11 cellular contexts compared by ENCODE assay signal in the genomic region with DNA sequence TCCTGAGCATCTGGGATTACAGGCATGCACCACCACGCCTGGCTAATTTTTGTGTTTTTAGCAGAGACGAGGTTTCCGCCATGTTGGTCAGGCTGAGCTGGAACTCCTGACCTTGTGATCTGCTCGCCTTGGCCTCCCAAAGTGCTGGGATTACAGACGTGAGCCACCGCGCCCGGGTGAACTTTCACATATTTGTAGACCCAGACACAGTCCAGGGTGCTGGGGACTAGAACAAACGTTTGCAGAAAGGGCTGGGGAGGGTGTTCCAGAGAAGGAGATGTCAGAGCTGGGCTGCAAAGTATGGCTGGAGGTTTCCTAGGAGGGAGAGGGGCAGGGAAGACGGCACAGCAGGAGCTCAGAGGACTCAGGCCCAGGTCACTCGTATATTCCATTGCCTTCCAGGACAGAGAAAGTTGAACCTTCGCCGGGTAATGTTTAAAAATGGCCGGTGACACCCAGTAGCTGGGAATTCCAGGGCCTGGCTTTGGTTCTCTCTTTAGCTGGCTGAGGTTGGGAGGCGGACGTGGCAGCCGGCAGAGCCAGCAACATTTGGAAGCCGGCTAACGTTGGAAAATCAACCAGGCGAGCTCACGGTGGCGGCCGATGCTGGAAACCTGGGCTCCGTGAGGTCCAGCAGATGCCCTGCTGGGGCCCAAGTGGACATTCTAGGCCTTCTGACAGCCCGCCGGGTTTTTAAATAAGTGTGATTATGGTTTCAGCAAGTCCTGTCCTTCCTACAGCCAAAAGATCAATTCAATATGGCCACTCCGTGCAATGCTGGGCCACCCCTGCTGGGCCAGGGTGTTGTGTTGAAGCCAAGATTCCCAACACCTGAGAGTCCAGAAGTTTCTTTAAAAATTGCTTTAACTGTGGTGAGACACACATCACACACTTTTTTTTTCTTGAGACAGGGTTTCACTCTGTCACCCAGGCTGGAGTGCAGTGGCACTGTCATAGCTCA. TPM values are rescaled to one million over a fixed set of nuclear protein-coding genes. Genes with fewer than 3 reads are reported as not detected.
DNase-seq lines count a peak whose midpoint lies in the region; ATAC-seq and TF ChIP-seq lines count a peak whose summit lies in the region.
"Had no signal": no experiment of that assay in that cellular context is flagged by ENCODE, and none has a peak within 500 bp of the region (broad histone marks: within the 10 kb centered on the region; RNA-seq: fewer than 3 reads in every experiment).

No MANE protein-coding gene starts in this region.

- H3K4me1 Mint-ChIP-seq in nephron progenitor cell = peaks cover 26% of the 10 kb centered on the region

- peak overlapping the region in 1 of 2 donors; percentile 55 for H3K4me3 ChIP-seq in gastroesophageal sphincter
- H3K4me3 ChIP-seq in tibial nerve = peak overlapping the region in 3 of 4 donors; percentile 4 to 38 (median 7)

- H3K27ac ChIP-seq in gastroesophageal sphincter (peak overlapping the region; percentile 96 to 100 (median 100)), tibial nerve (peak overlapping the region; percentile 73 to 100 (median 90))

- H3K9me3 Mint-ChIP-seq in nephron progenitor cell = no peaks in the 10 kb centered on the region
- H3K9me3 Mint-ChIP-seq: natural killer cell treated with Interleukin-12 subunit alpha and Interleukin-12 subunit beta and Interleukin-15 and Interleukin-18, amount 100 ng/mL, for 72 hours had no signal

- H3K9me3 ChIP-seq in gastroesophageal sphincter (no peaks in the 10 kb centered on the region), tibial nerve (no peaks in the 10 kb centered on the region)

- TF ChIP-seq CTCF in gastroesophageal sphincter (IDR thresholded peaks at IDR 0.05) (no peak), nephron progenitor cell (IDR thresholded peaks at IDR 0.05) (no peak), tibial nerve (IDR thresholded peaks at IDR 0.05) (no peak), GM10266 (IDR thresholded peaks at IDR 0.05; ENCODE audit: control insufficient read depth, insufficient read depth, low read depth, missing control alignments) (no peak)

- TF ChIP-seq EP300 in gastroesophageal sphincter (IDR thresholded peaks at IDR 0.05) (no peak), tibial nerve (IDR thresholded peaks at IDR 0.05) (peak in 1 of 2 donors; percentile 63)

- H3K4me1 ChIP-seq in gastroesophageal sphincter = peaks cover 0 to 99% (median 38%) of the 10 kb centered on the region in 3 donors
- H3K4me1 ChIP-seq in tibial nerve = peaks cover 0 to 84% (median 37%) of the 10 kb centered on the region in 4 donors

- peak overlapping the region; percentile 74 for H3K27ac Mint-ChIP-seq in nephron progenitor cell
- H3K27ac Mint-ChIP-seq: activated naive CD8-positive, alpha-beta T cell; natural killer cell treated with Interleukin-12 subunit alpha and Interleukin-12 subunit beta and Interleukin-15 and Interleukin-18, amount 100 ng/mL, for 72 hours had no signal

- WGBS in gastroesophageal sphincter (ENCODE audit: low coverage in 1 of 2), 2 donors = 7 to 22% methylated on average over 4 to 12 of the region's 27 CpGs
- WGBS in tibial nerve, 2 donors = 19 to 22% methylated on average over 26 to 27 of the region's 27 CpGs

- ATAC-seq in gastroesophageal sphincter = no peak
- ATAC-seq: natural killer cell treated with Interleukin-12 subunit alpha and Interleukin-12 subunit beta and Interleukin-15 and Interleukin-18, amount 100 ng/mL, for 72 hours had no signal

- H3K4me3 Mint-ChIP-seq in nephron progenitor cell = no peak overlapping the region
- H3K4me3 Mint-ChIP-seq: activated naive CD8-positive, alpha-beta T cell; natural killer cell treated with Interleukin-12 subunit alpha and Interleukin-12 subunit beta and Interleukin-15 and Interleukin-18, amount 100 ng/mL, for 72 hours had no signal

- H3K36me3 ChIP-seq in gastroesophageal sphincter (peaks cover 0 to 28% of the 10 kb centered on the region in 2 donors), tibial nerve (peaks cover 0 to 7% (median 0%) of the 10 kb centered on the region in 3 donors)

- H3K27me3 Mint-ChIP-seq in nephron progenitor cell (ENCODE audit: low read depth, poor library complexity) = peaks cover 12% of the 10 kb centered on the region
- H3K27me3 Mint-ChIP-seq: activated naive CD8-positive, alpha-beta T cell; natural killer cell treated with Interleukin-12 subunit alpha and Interleukin-12 subunit beta and Interleukin-15 and Interleukin-18, amount 100 ng/mL, for 72 hours had no signal

- H3K27me3 ChIP-seq in gastroesophageal sphincter (no peaks in the 10 kb centered on the region), tibial nerve (no peaks in the 10 kb centered on the region)

- no peaks in the 10 kb centered on the region for H3K36me3 Mint-ChIP-seq in nephron progenitor cell (ENCODE audit: low read depth)
- H3K36me3 Mint-ChIP-seq: activated naive CD8-positive, alpha-beta T cell; natural killer cell treated with Interleukin-12 subunit alpha and Interleukin-12 subunit beta and Interleukin-15 and Interleukin-18, amount 100 ng/mL, for 72 hours had no signal

- DNase-seq in anterior cingulate cortex (lab: John Stamatoyannopoulos, UW) = peak in 48 of 58 donors; percentile 8 to 81 (median 46)
- no peak for DNase-seq in nephron progenitor cell
- peak in 1 of 2 donors; percentile 43 for DNase-seq in tibial nerve (ENCODE audit: low spot score in 2 of 2)
- DNase-seq in GM10266 (ENCODE audit: extremely low spot score) = no peak
- DNase-seq in OCI-M2 (lab: John Stamatoyannopoulos, UW; ENCODE audit: unreplicated experiment) = no peak
- DNase-seq in NCI-H774 (lab: John Stamatoyannopoulos, UW) = no peak
- no peak for DNase-seq in SW480 (ENCODE audit: low spot score)
- DNase-seq: NCI-H2029 treated with DMSO at 0.1 percent for 48 hours had no signal

- peak; percentile 31 to 35 for TF ChIP-seq POLR2A in gastroesophageal sphincter (IDR thresholded peaks at IDR 0.05)
- TF ChIP-seq POLR2A in tibial nerve (IDR thresholded peaks at IDR 0.05) = no peak

RNA-seq across cellular contexts. Expression of a gene that starts 41.5 kb away (rescaled TPM):
- total RNA-seq in gastroesophageal sphincter (100 to 1,000 TPM; 125 to 285 (median 155) TPM), tibial nerve (100 to 1,000 TPM; 138 to 200 (median 160) TPM)

Comparison
In these comparisons a context has a peak if more than half of its experiments do, and no peak if none do; other contexts are left out.
1. DNase-seq: peak in anterior cingulate cortex (48 of 58); none in nephron progenitor cell (single experiment), GM10266 (single experiment), OCI-M2 (single experiment), NCI-H774 (single experiment) and SW480 (single experiment).
2. POLR2A ChIP-seq: peak in gastroesophageal sphincter (2 of 2); none in tibial nerve (0 of 2).